In the genomic region with DNA sequence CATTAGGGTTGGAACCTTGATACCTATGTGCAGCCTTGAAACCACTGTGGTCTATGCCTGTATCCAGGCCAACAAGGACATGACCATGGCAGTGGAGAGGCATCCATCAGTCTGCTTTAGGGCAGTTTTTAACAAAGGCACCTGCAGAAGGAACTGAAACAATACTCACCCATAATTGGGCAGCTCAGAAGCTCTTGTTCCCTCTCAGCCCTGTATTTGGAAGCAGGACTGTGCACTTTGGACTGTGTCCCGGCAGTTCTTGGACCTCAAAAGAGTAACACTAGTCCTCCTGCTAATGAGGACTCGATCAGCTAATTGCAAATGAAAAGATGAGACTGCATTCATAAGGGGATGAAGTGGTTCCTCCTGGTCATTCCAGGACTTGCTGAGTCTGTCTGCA, we compare ENCODE assay signal across 18 cellular contexts.
DNase-seq lines count a peak whose midpoint lies in the region; ATAC-seq and TF ChIP-seq lines count a peak whose summit lies in the region.
"Had no signal": no experiment of that assay in that cellular context is flagged by ENCODE, and none has a peak within 500 bp of the region (broad histone marks: within the 10 kb centered on the region; RNA-seq: fewer than 3 reads in every experiment).

No MANE protein-coding gene starts in this region.

- CTCF ChIA-PET in IMR-90 (lab: Yijun Ruan, JAX) = interaction anchor here (0.6 kb wide), 1 partner anchor 257 kb away, joined by 3 read pairs; no protein-coding TSS in a partner anchor

- H3K18ac ChIP-seq in IMR-90 (ENCODE audit: low read depth, low read length) = peak overlapping the region; percentile 94

- peak overlapping the region; percentile 100 for H2BK120ac ChIP-seq in IMR-90 (ENCODE audit: low read depth, low read length)

- peak overlapping the region; percentile 95 for H4K91ac ChIP-seq in IMR-90 (ENCODE audit: insufficient read depth, low read depth, low read length)

- no TSS peak for BruUV-seq in IMR-90 (replicated peaks; lab: Mats Ljungman, UMichigan)

- peaks cover 0 to 18% of the 10 kb centered on the region in 2 experiments; a peak in 3 of 4 replicates for H3K79me1 ChIP-seq in IMR-90 (ENCODE audit: low read depth in 1 of 2, low read length in 2 of 2)

- in situ Hi-C loops in IMR-90 (cut with MboI; ENCODE audit: low sequenced_read_pairs) = no loop called here

- no peak for TF ChIP-seq RAD21 in IMR-90 (IDR thresholded peaks at IDR 0.05; ENCODE audit: low read length)

- DNase-seq in IMR-90 (no peak), tibial artery (peak in 1 of 2 donors; percentile 41), NCI-H226 (no peak), Karpas-422 (no peak)
- DNase-seq: activated B cell treated with CpG ODN at 0.5 μM for 24 hours; activated naive CD4-positive, alpha-beta T cell treated with anti-CD3 and anti-CD28 coated beads, Interleukin-2, amount 50 U/mL, for 16 hours; activated T-cell treated with anti-CD3 and anti-CD28 coated beads, Interleukin-2, amount 50 U/mL, for 4 hours; effector memory CD8-positive, alpha-beta T cell; immature natural killer cell; NCI-H524 treated with DMSO at 0.1 percent for 48 hours; posterior cingulate gyrus had no signal

- peak overlapping the region; percentile 89 for H2BK5ac ChIP-seq in IMR-90 (ENCODE audit: low read depth, low read length, poor library complexity, severe bottlenecking)

- H3K36me3 ChIP-seq in IMR-90 (ENCODE audit: control insufficient read depth, insufficient read depth, low read length) (no peaks in the 10 kb centered on the region), esophagus (ENCODE audit: control insufficient read depth in 2 of 2, insufficient read depth in 2 of 2, low read length in 1 of 2) (no peaks in the 10 kb centered on the region), muscle layer of colon (ENCODE audit: insufficient read depth, low read length) (no peaks in the 10 kb centered on the region), tibial artery (no peaks in the 10 kb centered on the region), Karpas-422 (ENCODE audit: insufficient read depth, low read length) (no peaks in the 10 kb centered on the region)
- H3K36me3 ChIP-seq: BE2C had no signal

- no peak overlapping the region for H3K4me2 ChIP-seq in IMR-90 (ENCODE audit: low read depth, low read length)
- no peak overlapping the region for H3K4me2 ChIP-seq in Karpas-422 (ENCODE audit: low read depth, low read length, poor library complexity, severe bottlenecking)
- H3K4me2 ChIP-seq: GM23338 had no signal

- H2AK9ac ChIP-seq in IMR-90 (replicated peaks; ENCODE audit: low read depth, low read length, poor library complexity) = peak overlapping the region; percentile 82

- peak overlapping the region; percentile 95 for H3K23ac ChIP-seq in IMR-90 (ENCODE audit: low read depth, low read length)

- no peaks in the 10 kb centered on the region for H3K9me2 ChIP-seq in Karpas-422 (replicated peaks; ENCODE audit: insufficient read depth, low read length)

- no peaks in the 10 kb centered on the region for H3K9me3 ChIP-seq in IMR-90 (ENCODE audit: control insufficient read depth, insufficient read depth, low read length)
- no peaks in the 10 kb centered on the region for H3K9me3 ChIP-seq in esophagus (ENCODE audit: control insufficient read depth in 2 of 2, insufficient read depth in 1 of 2, low read depth in 1 of 2, low read length in 1 of 2)
- no peaks in the 10 kb centered on the region for H3K9me3 ChIP-seq in muscle layer of colon (ENCODE audit: low read length)
- no peaks in the 10 kb centered on the region for H3K9me3 ChIP-seq in tibial artery
- H3K9me3 ChIP-seq in Karpas-422 (ENCODE audit: low read length) = no peaks in the 10 kb centered on the region
- H3K9me3 ChIP-seq: BE2C had no signal

- dilution Hi-C loops in IMR-90 (cut with HindIII; ENCODE audit: low sequenced_read_pairs, unreplicated experiment) = no loop called here

- ATAC-seq in IMR-90 (ENCODE audit: low read depth) (no peak), HG03378 (IDR thresholded peaks at IDR 0.05; ENCODE audit: unreplicated experiment) (no peak)
- ATAC-seq: activated T-cell treated with anti-CD3 and anti-CD28 coated beads, Interleukin-2, amount 50 U/mL, for 4 hours; effector memory CD8-positive, alpha-beta T cell; GM23338; natural killer cell treated with Interleukin-12 subunit alpha and Interleukin-12 subunit beta and Interleukin-15 and Interleukin-18, amount 100 ng/mL, for 72 hours had no signal

- intact Hi-C loops in IMR-90 (cut with micrococcal nuclease) (loop anchor here (10.0 kb wide), 1 partner anchor 665 kb away; the partner anchor contains the start of gene IGFBP5), tibial artery (cut with DNase I; ENCODE audit: low total_unique reads) (loop anchor here (10.0 kb wide), 1 partner anchor 75 kb away; no protein-coding TSS in a partner anchor)

- peak overlapping the region; percentile 95 for H4K5ac ChIP-seq in IMR-90 (ENCODE audit: low read depth, low read length)

- H3K56ac ChIP-seq in IMR-90 (ENCODE audit: extremely low read depth, insufficient read depth, low read length) = peak overlapping the region; percentile 76

- peak overlapping the region; percentile 96 for H3K4ac ChIP-seq in IMR-90 (ENCODE audit: low read depth, low read length)

- POLR2A ChIA-PET in IMR-90 (lab: Charles Lee; ENCODE audit: unreplicated experiment) = interaction anchor here (0.6 kb wide), 1 partner anchor 669 kb away, joined by 4 read pairs; no protein-coding TSS in a partner anchor

- no CpG with 5 or more reads among the region's 2 CpGs for WGBS in IMR-90 (ENCODE audit: extremely low coverage in 2 of 2, insufficient read length in 1 of 2), 2 experiments
- 28 to 41% methylated on average over 2 of the region's 2 CpGs for WGBS in esophagus, 2 donors

- no peaks in the 10 kb centered on the region for H3K27me3 ChIP-seq in IMR-90 (ENCODE audit: control insufficient read depth, insufficient read depth, low read length)
- H3K27me3 ChIP-seq in esophagus (ENCODE audit: control insufficient read depth in 1 of 2, insufficient read depth in 2 of 2, low read length in 2 of 2) = no peaks in the 10 kb centered on the region
- no peaks in the 10 kb centered on the region for H3K27me3 ChIP-seq in muscle layer of colon (ENCODE audit: control insufficient read depth in 1 of 2, insufficient read depth in 2 of 2, low read length in 2 of 2)
- H3K27me3 ChIP-seq in tibial artery = no peaks in the 10 kb centered on the region
- no peaks in the 10 kb centered on the region for H3K27me3 ChIP-seq in Karpas-422 (ENCODE audit: low read length)
- H3K27me3 ChIP-seq: BE2C had no signal

- peak overlapping the region; percentile 90 for H3K27ac ChIP-seq in IMR-90 (ENCODE audit: insufficient read depth, low read length)
- H3K27ac ChIP-seq in esophagus (ENCODE audit: low read depth in 2 of 2, low read length in 1 of 2) = peak overlapping the region; percentile 36 to 70
- peak overlapping the region; percentile 48 for H3K27ac ChIP-seq in muscle layer of colon (ENCODE audit: low read depth, low read length)
- H3K27ac ChIP-seq in tibial artery = peak overlapping the region; percentile 34 to 78
- no peak overlapping the region for H3K27ac ChIP-seq in Karpas-422 (ENCODE audit: low read length)
- H3K27ac ChIP-seq: SK-N-MC had no signal

- H3K14ac ChIP-seq in IMR-90 (replicated peaks; ENCODE audit: low read depth, low read length) = peak overlapping the region; percentile 87

- peak overlapping the region; percentile 92 for H2BK15ac ChIP-seq in IMR-90 (ENCODE audit: low read depth, low read length)

- H3K4me3 ChIP-seq in IMR-90 (ENCODE audit: insufficient read depth, low read depth, low read length) (no peak overlapping the region), esophagus (ENCODE audit: low read depth in 1 of 2, low read length in 2 of 2) (no peak overlapping the region), muscle layer of colon (ENCODE audit: low read depth in 1 of 2, low read length in 2 of 2) (no peak overlapping the region), tibial artery (no peak overlapping the region), Karpas-422 (ENCODE audit: low read length) (no peak overlapping the region)
- H3K4me3 ChIP-seq: GM23338, SK-N-MC had no signal

- H4K20me1 ChIP-seq in IMR-90 (ENCODE audit: insufficient read depth, low read length) = no peaks in the 10 kb centered on the region
- H4K20me1 ChIP-seq in Karpas-422 (ENCODE audit: insufficient read depth, low read depth, low read length) = no peaks in the 10 kb centered on the region

- peak overlapping the region; percentile 61 to 91 for H4K8ac ChIP-seq in IMR-90 (ENCODE audit: low read depth in 2 of 2, low read length in 2 of 2)

- no peak overlapping the region for H2AFZ ChIP-seq in IMR-90 (replicated peaks; ENCODE audit: low read length, poor library complexity)
- no peak overlapping the region for H2AFZ ChIP-seq in Karpas-422 (ENCODE audit: low read length)
- H2AFZ ChIP-seq: GM23338 had no signal

- no peak for TF ChIP-seq CTCF in IMR-90 (conservative IDR thresholded peaks at IDR 0.05; ENCODE audit: low read depth, low read length)
- TF ChIP-seq CTCF in tibial artery (IDR thresholded peaks at IDR 0.05) = no peak

- TF ChIP-seq POLR2A in IMR-90 (IDR thresholded peaks at IDR 0.05; ENCODE audit: low read depth, low read length) = no peak

- H3K9me1 ChIP-seq in IMR-90 (ENCODE audit: insufficient read depth, low read length) = peaks cover 18% of the 10 kb centered on the region

- peak overlapping the region; percentile 99 for H2AK5ac ChIP-seq in IMR-90 (ENCODE audit: low read depth, low read length)

- H3K79me2 ChIP-seq in Karpas-422 (ENCODE audit: low read length) = no peaks in the 10 kb centered on the region

- H3K4me1 ChIP-seq in IMR-90 (ENCODE audit: control insufficient read depth, insufficient read depth, low read length) (peaks cover 32% of the 10 kb centered on the region), esophagus (ENCODE audit: control insufficient read depth in 2 of 2, insufficient read depth in 2 of 2, low read length in 1 of 2) (peaks cover 0 to 4% of the 10 kb centered on the region in 2 donors), muscle layer of colon (ENCODE audit: insufficient read depth, low read length) (peaks cover 69% of the 10 kb centered on the region), tibial artery (peaks cover 0 to 87% (median 70%) of the 10 kb centered on the region in 4 donors), Karpas-422 (ENCODE audit: low read length) (no peaks in the 10 kb centered on the region)

- peak overlapping the region; percentile 95 for H2BK20ac ChIP-seq in IMR-90 (ENCODE audit: low read depth, low read length)

- H3K9ac ChIP-seq in IMR-90 (ENCODE audit: low read depth, low read length) = peak overlapping the region; percentile 39
- H3K9ac ChIP-seq in muscle layer of colon (ENCODE audit: low read length) = no peak overlapping the region
- H3K9ac ChIP-seq in Karpas-422 (ENCODE audit: low read length) = no peak overlapping the region

TF ChIP-seq in IMR-90, 13 proteins besides CTCF, POLR2A, EP300 and RAD21 (continues in another document):
- no peak for TF ChIP-seq NFE2L2 (IDR thresholded peaks at IDR 0.05; ENCODE audit: low read depth, low read length)
- no peak for TF ChIP-seq CHD1 (IDR thresholded peaks at IDR 0.05; ENCODE audit: low read depth, low read length)
